In the genomic region with DNA sequence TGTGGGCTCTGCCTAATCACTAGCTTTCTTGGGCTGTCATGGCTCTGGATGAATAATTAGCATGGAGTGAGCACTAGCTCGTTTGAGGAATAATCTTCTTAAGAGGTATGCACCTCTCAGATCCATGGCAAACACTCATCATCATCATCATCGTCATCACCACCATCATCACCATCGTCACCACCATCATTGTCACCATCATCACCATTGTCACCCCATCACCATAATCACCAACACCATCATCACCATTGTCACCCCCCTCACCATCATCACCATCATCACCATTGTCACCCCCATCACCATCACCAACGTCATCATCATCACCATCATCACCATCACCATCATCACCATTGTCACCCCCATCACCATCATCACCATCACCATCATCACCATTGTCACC, we compare ENCODE assay signal across 20 cellular contexts.
"Had no signal": no experiment of that assay in that cellular context is flagged by ENCODE, and none has a peak within 500 bp of the region (broad histone marks: within the 10 kb centered on the region; RNA-seq: fewer than 3 reads in every experiment).

No MANE protein-coding gene starts in this region.

- DNase-seq: KBM-7, MV-4-11, NCI-H1048, NCI-H1105, NCI-H1436 treated with DMSO at 0.1 percent for 48 hours, NCI-H1694, NCI-H187 treated with DMSO at 0.1 percent for 48 hours, NCI-H2029 treated with DMSO at 0.1 percent for 48 hours, NCI-H2171 treated with DMSO at 0.1 percent for 48 hours, NCI-H2227 treated with DMSO at 0.1 percent for 48 hours, NCI-H524, NCI-H69, NCI-H774, Right ventricle myocardium superior, RPMI8226, SIG-M5 had no signal

- H3K27ac ChIP-seq: HL-60, SJSA1, SK-N-MC had no signal

- FAIRE-seq: RCC 7860 had no signal

- H3K9me3 ChIP-seq: SJSA1 had no signal

- H3K27me3 ChIP-seq: SJSA1 had no signal

- H3K4me3 ChIP-seq: SJSA1, SK-N-MC had no signal
